ENCODE assay signal across 23 cellular contexts in genomic region chr3:52026016-52026415, GRCh38. TPM values are rescaled to one million over a fixed set of nuclear protein-coding genes. Genes with fewer than 3 reads are reported as not detected.
A peak's percentile ranks its signal among the peaks of the same experiment; 100 is the strongest.
DNase-seq lines count a peak whose midpoint lies in the region; ATAC-seq and TF ChIP-seq lines count a peak whose summit lies in the region.
"Had no signal": no experiment of that assay in that cellular context is flagged by ENCODE, and none has a peak within 500 bp of the region (broad histone marks: within the 10 kb centered on the region; RNA-seq: fewer than 3 reads in every experiment).

No MANE protein-coding gene starts in this region.

- H3K36me3 ChIP-seq in endodermal cell (ENCODE audit: control insufficient read depth, insufficient read depth, low read length) (no peaks in the 10 kb centered on the region), neural progenitor cell (no peaks in the 10 kb centered on the region)
- H3K36me3 ChIP-seq: right lobe of liver, thyroid gland had no signal

- no peak overlapping the region for H3K4me2 ChIP-seq in neural progenitor cell

- CTCF ChIA-PET in Calu3 (lab: Charles Lee) = no interaction called here

- DNase-seq in Calu3 = no peak
- DNase-seq in NCI-H524 (lab: John Stamatoyannopoulos, UW) = peak; percentile 97 to 98
- DNase-seq in endodermal cell = no peak
- peak; percentile 36 for DNase-seq in neural progenitor cell (ENCODE audit: low spot score)
- DNase-seq in T1000 (lab: John Stamatoyannopoulos, UW) = no peak
- DNase-seq in stimulated activated CD4-positive, alpha-beta T cell treated with anti-CD3 and anti-CD28 coated beads, Interleukin-1b, Interleukin-23, amount 100 ng/mL, for 48 hours = no peak
- DNase-seq: activated naive CD8-positive, alpha-beta T cell treated with anti-CD3 and anti-CD28 coated beads, Interleukin-2, amount 10 ng/mL, durations not matched to agents 7 days and 5 days; body of pancreas; CD4-positive, alpha-beta memory T cell; head of caudate nucleus; mucosa of descending colon; NCI-H1417; occipital lobe; OCI-M1; right lobe of liver; SHP77 treated with DMSO at 0.1 percent for 48 hours; stimulated activated naive CD4-positive, alpha-beta T cell had no signal

- H3K27me3 Mint-ChIP-seq in Calu3 (ENCODE audit: unreplicated experiment) = no peaks in the 10 kb centered on the region
- H3K27me3 Mint-ChIP-seq in endodermal cell (ENCODE audit: insufficient read depth) = no peaks in the 10 kb centered on the region
- peaks cover 3% of the 10 kb centered on the region for H3K27me3 Mint-ChIP-seq in neural progenitor cell (ENCODE audit: insufficient read depth, low read depth)
- H3K27me3 Mint-ChIP-seq: activated naive CD8-positive, alpha-beta T cell treated with anti-CD3 and anti-CD28 coated beads, Interleukin-2, amount 10 ng/mL, durations not matched to agents 7 days and 5 days; CD4-positive, alpha-beta memory T cell had no signal

- H3K9me3 Mint-ChIP-seq in Calu3 (ENCODE audit: low read depth, unreplicated experiment) (no peaks in the 10 kb centered on the region), endodermal cell (no peaks in the 10 kb centered on the region), neural progenitor cell (no peaks in the 10 kb centered on the region)
- H3K9me3 Mint-ChIP-seq: activated naive CD8-positive, alpha-beta T cell treated with anti-CD3 and anti-CD28 coated beads, Interleukin-2, amount 10 ng/mL, durations not matched to agents 7 days and 5 days; activated T-helper 2 cell treated with anti-CD3 and anti-CD28 coated beads, Interferon-gamma antibody, Interleukin-2, Interleukin-4, amounts not matched to agents 10 μg/mL and 5 μg/mL and 100 μg/mL, durations not matched to agents 14 hours and 24 hours and 36 hours; CD4-positive, alpha-beta memory T cell had no signal

- no peak overlapping the region for H3K4me3 Mint-ChIP-seq in Calu3 (ENCODE audit: low read depth, unreplicated experiment)
- no peak overlapping the region for H3K4me3 Mint-ChIP-seq in endodermal cell
- H3K4me3 Mint-ChIP-seq in neural progenitor cell = no peak overlapping the region
- H3K4me3 Mint-ChIP-seq: activated naive CD8-positive, alpha-beta T cell treated with anti-CD3 and anti-CD28 coated beads, Interleukin-2, amount 10 ng/mL, durations not matched to agents 7 days and 5 days; CD4-positive, alpha-beta memory T cell had no signal

- H3K9me3 ChIP-seq in endodermal cell (ENCODE audit: control insufficient read depth, low read length) (no peaks in the 10 kb centered on the region), neural progenitor cell (ENCODE audit: low read depth) (no peaks in the 10 kb centered on the region)
- H3K9me3 ChIP-seq: body of pancreas, mucosa of descending colon, right lobe of liver, thyroid gland had no signal

- H3F3A ChIP-seq in neural progenitor cell (ENCODE audit: low read depth) = no peaks in the 10 kb centered on the region

- intact Hi-C loops in Calu3 (cut with micrococcal nuclease; ENCODE audit: unreplicated experiment) = no loop called here

- H3K27ac Mint-ChIP-seq in Calu3 (ENCODE audit: unreplicated experiment) = peak overlapping the region; percentile 11
- H3K27ac Mint-ChIP-seq in endodermal cell = no peak overlapping the region
- H3K27ac Mint-ChIP-seq in neural progenitor cell = no peak overlapping the region
- H3K27ac Mint-ChIP-seq: activated naive CD8-positive, alpha-beta T cell treated with anti-CD3 and anti-CD28 coated beads, Interleukin-2, amount 10 ng/mL, durations not matched to agents 7 days and 5 days; activated T-helper 2 cell treated with anti-CD3 and anti-CD28 coated beads, Interferon-gamma antibody, Interleukin-2, Interleukin-4, amounts not matched to agents 10 μg/mL and 5 μg/mL and 100 μg/mL, durations not matched to agents 14 hours and 24 hours and 36 hours had no signal

- H3K4me1 Mint-ChIP-seq in Calu3 (ENCODE audit: low read depth, unreplicated experiment) (no peaks in the 10 kb centered on the region), endodermal cell (peaks cover 5% of the 10 kb centered on the region), neural progenitor cell (peaks cover 44% of the 10 kb centered on the region)

- H2AFZ ChIP-seq in neural progenitor cell (replicated peaks) = no peak overlapping the region

- 84 to 100% methylated on average over 1 to 3 of the region's 3 CpGs for WGBS in endodermal cell (ENCODE audit: insufficient coverage in 1 of 2, insufficient read length in 1 of 2), 2 experiments

- ATAC-seq in HG03095 (IDR thresholded peaks at IDR 0.05; ENCODE audit: unreplicated experiment) (no peak), HG03342 (IDR thresholded peaks at IDR 0.05; ENCODE audit: unreplicated experiment) (no peak)
- ATAC-seq: body of pancreas, HepG2, mucosa of descending colon had no signal

- no TSS peak for BruUV-seq in Calu3 (replicated peaks; lab: Mats Ljungman, UMichigan)

- H3K36me3 Mint-ChIP-seq in Calu3 (ENCODE audit: insufficient read depth, unreplicated experiment) (peaks cover 5% of the 10 kb centered on the region), endodermal cell (ENCODE audit: low read depth) (no peaks in the 10 kb centered on the region), neural progenitor cell (no peaks in the 10 kb centered on the region)
- H3K36me3 Mint-ChIP-seq: activated naive CD8-positive, alpha-beta T cell treated with anti-CD3 and anti-CD28 coated beads, Interleukin-2, amount 10 ng/mL, durations not matched to agents 7 days and 5 days; CD4-positive, alpha-beta memory T cell had no signal

- TF ChIP-seq CTCF in Calu3 (IDR thresholded peaks at IDR 0.05; ENCODE audit: unreplicated experiment) (no peak), endodermal cell (conservative IDR thresholded peaks at IDR 0.05) (no peak), neural progenitor cell (IDR thresholded peaks at IDR 0.05) (no peak)

- H3K4me1 ChIP-seq in endodermal cell (ENCODE audit: control insufficient read depth, insufficient read depth, low read length) (no peaks in the 10 kb centered on the region), neural progenitor cell (peaks cover 25% of the 10 kb centered on the region)
- H3K4me1 ChIP-seq: body of pancreas, right lobe of liver had no signal

- no peak overlapping the region for H3K9ac ChIP-seq in endodermal cell (ENCODE audit: extremely low read depth, low read length, poor library complexity, severe bottlenecking)
- H3K9ac ChIP-seq in neural progenitor cell = no peak overlapping the region

- H3K4me3 ChIP-seq in endodermal cell (ENCODE audit: low read length) = no peak overlapping the region
- no peak overlapping the region for H3K4me3 ChIP-seq in neural progenitor cell
- H3K4me3 ChIP-seq: body of pancreas, coronary artery, mucosa of descending colon, right lobe of liver, thyroid gland had no signal

- H3K27me3 ChIP-seq in endodermal cell (ENCODE audit: control insufficient read depth, insufficient read depth, low read length, poor library complexity, severe bottlenecking) = no peaks in the 10 kb centered on the region
- no peaks in the 10 kb centered on the region for H3K27me3 ChIP-seq in neural progenitor cell
- H3K27me3 ChIP-seq: body of pancreas, right lobe of liver, thyroid gland had no signal

- H3K27ac ChIP-seq in endodermal cell (ENCODE audit: low read depth, low read length) = peak overlapping the region; percentile 7
- no peak overlapping the region for H3K27ac ChIP-seq in neural progenitor cell
- H3K27ac ChIP-seq: body of pancreas, right lobe of liver had no signal

- H3K79me2 ChIP-seq in neural progenitor cell (ENCODE audit: low read depth) = no peaks in the 10 kb centered on the region

- no peaks in the 10 kb centered on the region for H4K20me1 ChIP-seq in neural progenitor cell (ENCODE audit: low read depth)

RNA-seq across cellular contexts. Expression of gene RPL29, which starts 30.3 kb away (rescaled TPM):
- total RNA-seq in Calu3 (2022) (747 and 782 TPM in 2 replicates), endodermal cell (1,000 to 10,000 TPM; 1,325 to 1,600 TPM), neural progenitor cell (ENCODE audit: low replicate concordance) (1,431 and 2,019 TPM in 2 replicates)
- polyA plus RNA-seq in endodermal cell (2013, experiment 1 of 2) = 1,775 TPM
- polyA plus RNA-seq in endodermal cell (2013, experiment 2 of 2) = 1,656 TPM

RNA-seq across cellular contexts. Expression of gene DUSP7, which starts 30.4 kb away (rescaled TPM):
- 7.7 and 7.9 TPM in 2 replicates for total RNA-seq in Calu3 (2022)
- total RNA-seq in endodermal cell = 10 to 100 TPM; 14.2 to 16.7 TPM
- polyA plus RNA-seq in endodermal cell (2013, experiment 1 of 2) = 11.4 TPM
- 9.9 TPM for polyA plus RNA-seq in endodermal cell (2013, experiment 2 of 2)
- total RNA-seq in neural progenitor cell (ENCODE audit: low replicate concordance) = 2.4 and 10.7 TPM in 2 replicates

RNA-seq across cellular contexts. Expression of gene ACY1, which starts 42.7 kb away (rescaled TPM):
- total RNA-seq in Calu3 (2022) (71.6 and 74.9 TPM in 2 replicates), endodermal cell (10 to 100 TPM; 58.2 to 69.4 TPM), neural progenitor cell (ENCODE audit: low replicate concordance) (17.3 and 31.8 TPM in 2 replicates)
- polyA plus RNA-seq in endodermal cell (2013, experiment 1 of 2) = 26.0 TPM
- polyA plus RNA-seq in endodermal cell (2013, experiment 2 of 2) = 22.8 TPM

RNA-seq across cellular contexts. Expression of gene ABHD14A, which starts 51.2 kb away (rescaled TPM):
- total RNA-seq in Calu3 (2022) = 6.6 and 7.3 TPM in 2 replicates
- 10 to 100 TPM in 1 of 2 donors, 1 to 10 TPM in 1; 9.6 to 10.1 TPM for total RNA-seq in endodermal cell
- polyA plus RNA-seq in endodermal cell (2013, experiment 1 of 2) = 14.9 TPM
- polyA plus RNA-seq in endodermal cell (2013, experiment 2 of 2) = 15.1 TPM
- total RNA-seq in neural progenitor cell (ENCODE audit: low replicate concordance) = 4.0 and 14.7 TPM in 2 replicates

RNA-seq across cellular contexts. Expression of gene ABHD14B, which starts 52.2 kb away (rescaled TPM):
- total RNA-seq in Calu3 (2022) (39.8 and 45.4 TPM in 2 replicates), endodermal cell (10 to 100 TPM; 11.4 to 12.9 TPM), neural progenitor cell (ENCODE audit: low replicate concordance) (6.0 and 8.3 TPM in 2 replicates)
- 10.4 TPM for polyA plus RNA-seq in endodermal cell (2013, experiment 1 of 2)
- 8.6 TPM for polyA plus RNA-seq in endodermal cell (2013, experiment 2 of 2)

Comparison
In these comparisons a context has a peak if more than half of its experiments do, and no peak if none do; other contexts are left out.
1. DNase-seq: peak in NCI-H524 (2 of 2) and neural progenitor cell (single experiment); none in Calu3 (single experiment), endodermal cell (single experiment), T1000 (single experiment) and stimulated activated CD4-positive, alpha-beta T cell treated with anti-CD3 and anti-CD28 coated beads, Interleukin-1b, Interleukin-23, amount 100 ng/mL, for 48 hours (single experiment).